Comparison of ENCODE assay signal across 8 cellular contexts in the genomic region with DNA sequence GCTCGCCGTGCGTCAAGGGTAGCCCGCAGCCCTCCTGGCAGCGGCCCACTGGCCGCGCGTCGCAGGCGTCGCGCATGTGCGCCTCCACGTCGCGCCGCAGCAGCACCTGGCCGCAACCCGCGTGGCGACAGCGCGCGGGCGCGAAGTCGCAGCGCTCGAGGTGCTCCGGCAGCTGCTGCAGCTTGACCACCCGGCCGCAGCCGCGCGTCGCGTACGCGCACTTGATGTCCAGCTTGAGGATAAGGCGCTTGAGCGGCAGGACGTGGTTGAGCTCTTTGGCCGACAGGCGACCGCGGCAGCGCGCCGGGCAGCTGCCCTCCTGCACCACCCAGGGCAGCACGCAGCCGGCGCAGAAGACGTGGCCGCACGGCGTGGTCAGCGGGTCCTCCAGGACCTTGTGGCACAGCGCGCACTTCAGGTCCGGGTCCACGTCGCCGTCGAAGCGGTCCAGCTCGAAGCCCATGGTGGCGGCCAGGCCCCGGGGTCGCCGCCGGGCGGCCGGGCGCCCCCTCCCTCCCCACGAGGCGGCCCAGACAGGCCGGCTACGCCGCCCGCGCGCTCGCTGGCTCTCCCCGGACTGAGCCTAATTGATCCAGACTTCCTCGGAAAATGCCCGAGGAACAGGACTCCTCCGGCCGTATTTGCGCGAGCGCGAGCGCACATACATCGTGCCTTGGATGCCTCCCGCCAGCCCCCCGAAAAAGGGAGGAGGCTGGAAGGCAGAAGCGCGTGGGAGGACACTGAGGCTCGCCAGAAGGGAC. TPM values are rescaled to one million over a fixed set of nuclear protein-coding genes. Genes with fewer than 3 reads are reported as not detected.
DNase-seq lines count a peak whose midpoint lies in the region; ATAC-seq and TF ChIP-seq lines count a peak whose summit lies in the region.

PDZRN3 (minus strand) TSS at position 579 of the 761 bp plus-strand sequence.

- no peak for TF ChIP-seq POLR2A in right lobe of liver (IDR thresholded peaks at IDR 0.05)
- peak in 1 of 2 donors; percentile 71 for TF ChIP-seq POLR2A in tibial nerve (IDR thresholded peaks at IDR 0.05)

- H3K36me3 ChIP-seq in right lobe of liver, result no peaks in the 10 kb centered on the region
- H3K36me3 ChIP-seq in tibial nerve, result no peaks in the 10 kb centered on the region
- no peaks in the 10 kb centered on the region for H3K36me3 ChIP-seq in naive thymus-derived CD4-positive, alpha-beta T cell (ENCODE audit: control insufficient read depth in 2 of 3, insufficient read depth in 3 of 3, low read length in 3 of 3)

- intact Hi-C loops in dorsolateral prefrontal cortex (cut with DNase I) (loop anchor here in 1 of 2 donors (5.0 kb wide), 1 partner anchor 112 kb away; no protein-coding TSS in a partner anchor), right lobe of liver (cut with DNase I) (no loop called here)
- intact Hi-C loops in naive thymus-derived CD4-positive, alpha-beta T cell (cut with micrococcal nuclease), result no loop called here

- H3K27me3 ChIP-seq in dorsolateral prefrontal cortex, result no peaks in the 10 kb centered on the region
- H3K27me3 ChIP-seq in right lobe of liver, result no peaks in the 10 kb centered on the region
- no peaks in the 10 kb centered on the region for H3K27me3 ChIP-seq in tibial nerve
- H3K27me3 ChIP-seq in naive thymus-derived CD4-positive, alpha-beta T cell (ENCODE audit: control insufficient read depth in 2 of 2, insufficient read depth in 2 of 2, low read length in 2 of 2), result no peaks in the 10 kb centered on the region

- no peaks in the 10 kb centered on the region for H3K4me1 Mint-ChIP-seq in naive thymus-derived CD4-positive, alpha-beta T cell

- H3K9me3 ChIP-seq in right lobe of liver (no peaks in the 10 kb centered on the region), tibial nerve (no peaks in the 10 kb centered on the region)
- H3K9me3 ChIP-seq in naive thymus-derived CD4-positive, alpha-beta T cell (ENCODE audit: control insufficient read depth in 2 of 3, low read length in 3 of 3), result no peaks in the 10 kb centered on the region

- TF ChIP-seq EP300 in tibial nerve (IDR thresholded peaks at IDR 0.05), result peak in 1 of 2 donors; percentile 77

- H3K27ac ChIP-seq in dorsolateral prefrontal cortex, result peak within 1 kb of the TSS in 49 of 59 donors; percentile 16 to 88 (median 66)
- H3K27ac ChIP-seq in right lobe of liver, result no peak within 1 kb of the TSS
- peak within 1 kb of the TSS; percentile 26 to 89 (median 76) for H3K27ac ChIP-seq in tibial nerve
- no peak within 1 kb of the TSS for H3K27ac ChIP-seq in naive thymus-derived CD4-positive, alpha-beta T cell (ENCODE audit: low read depth, low read length)

- H3K4me1 ChIP-seq in right lobe of liver (peaks cover 0 to 16% (median 0%) of the 10 kb centered on the region in 4 donors), tibial nerve (peaks cover 0 to 46% (median 11%) of the 10 kb centered on the region in 4 donors)
- H3K4me1 ChIP-seq in naive thymus-derived CD4-positive, alpha-beta T cell (ENCODE audit: control insufficient read depth in 2 of 2, insufficient read depth in 2 of 2, low read length in 2 of 2), result no peaks in the 10 kb centered on the region

- H3K27me3 Mint-ChIP-seq in naive thymus-derived CD4-positive, alpha-beta T cell, result peaks cover 13 to 21% (median 20%) of the 10 kb centered on the region in 5 donors

- TF ChIP-seq CTCF in dorsolateral prefrontal cortex (IDR thresholded peaks at IDR 0.05 in 54 of 56, conservative IDR thresholded peaks at IDR 0.05 in 2 of 56; ENCODE audit: low read depth in 1 of 56, partially characterized antibody in 56 of 56), result peak in 4 of 56 donors; percentile 0 to 40 (median 4)
- no peak for TF ChIP-seq CTCF in right lobe of liver (IDR thresholded peaks at IDR 0.05)
- no peak for TF ChIP-seq CTCF in tibial nerve (IDR thresholded peaks at IDR 0.05)
- no peak for TF ChIP-seq CTCF in GM13977 (IDR thresholded peaks at IDR 0.05; ENCODE audit: extremely low read depth, insufficient read depth, missing control alignments)

- H3K4me3 ChIP-seq in dorsolateral prefrontal cortex (peak within 1 kb of the TSS; percentile 27 to 80 (median 65)), right lobe of liver (peak within 1 kb of the TSS; percentile 34 to 38 (median 34)), tibial nerve (peak within 1 kb of the TSS; percentile 48 to 79 (median 66))
- no peak within 1 kb of the TSS for H3K4me3 ChIP-seq in naive thymus-derived CD4-positive, alpha-beta T cell (ENCODE audit: low read length)

- POLR2A ChIA-PET in naive thymus-derived CD4-positive, alpha-beta T cell (lab: Charles Lee), result no interaction called here

- H3K4me3 Mint-ChIP-seq in naive thymus-derived CD4-positive, alpha-beta T cell, result no peak within 1 kb of the TSS

- ATAC-seq in right lobe of liver (peak; percentile 50 to 67 (median 60)), GM18858 (IDR thresholded peaks at IDR 0.05; ENCODE audit: unreplicated experiment) (no peak)
- no peak for ATAC-seq in naive thymus-derived CD4-positive, alpha-beta T cell

- WGBS in right lobe of liver (ENCODE audit: insufficient coverage, low coverage, low lambda C conversion rate, missing lambda C conversion rate), result 0% methylated on average over 5 of the region's 99 CpGs
- 1 to 4% methylated on average over 41 to 48 of the region's 99 CpGs for WGBS in tibial nerve, 2 donors

- H3K36me3 Mint-ChIP-seq in naive thymus-derived CD4-positive, alpha-beta T cell, result no peaks in the 10 kb centered on the region

- CTCF ChIA-PET in naive thymus-derived CD4-positive, alpha-beta T cell (lab: Charles Lee), result no interaction called here

- DNase-seq in AG08395 (ENCODE audit: low spot score) (peak; percentile 79), NCI-H146 (lab: John Stamatoyannopoulos, UW) (peak; percentile 71), dorsolateral prefrontal cortex (peak in 9 of 10 donors; percentile 23 to 66 (median 53)), right lobe of liver (peak; percentile 31 to 58 (median 47)), tibial nerve (ENCODE audit: low spot score in 2 of 2) (peak; percentile 48 to 54), GM13977 (ENCODE audit: low spot score) (no peak)
- no peak for DNase-seq in naive thymus-derived CD4-positive, alpha-beta T cell

- peaks cover 0 to 3% (median 0%) of the 10 kb centered on the region in 11 donors for H3K9me3 Mint-ChIP-seq in naive thymus-derived CD4-positive, alpha-beta T cell

- in situ Hi-C loops in GM13977 (cut with MboI; ENCODE audit: low pct_unique_long_range_greater_than_20kb, low sequenced_read_pairs, unreplicated experiment), result no loop called here

- no peak within 1 kb of the TSS for H3K27ac Mint-ChIP-seq in naive thymus-derived CD4-positive, alpha-beta T cell

RNA-seq across cellular contexts. Expression of gene PDZRN3, which starts in this region (rescaled TPM):
- 10 to 100 TPM; 16.4 to 67.3 (median 42.1) TPM for total RNA-seq in dorsolateral prefrontal cortex
- total RNA-seq in right lobe of liver, result 1 to 10 TPM in 3 of 6 experiments, under 1 TPM in 3; 0.33 to 2.0 (median 1.1) TPM
- 10 to 100 TPM; 48.3 to 87.2 (median 64.3) TPM for total RNA-seq in tibial nerve
- total RNA-seq in naive thymus-derived CD4-positive, alpha-beta T cell, result not detected
- polyA plus RNA-seq in naive thymus-derived CD4-positive, alpha-beta T cell, result not detected

Comparison
In these comparisons a context has a peak if more than half of its experiments do, and no peak if none do; other contexts are left out.
1. RNA of gene PDZRN3 (total RNA-seq): 48.3 to 87.2 TPM in tibial nerve and 16.4 to 67.3 TPM in dorsolateral prefrontal cortex; 0.33 to 2.0 TPM in right lobe of liver and not detected in naive thymus-derived CD4-positive, alpha-beta T cell; every median in the first group is over 4 times any median in the second.
2. DNase-seq: peak in AG08395 (single experiment), NCI-H146 (single experiment), dorsolateral prefrontal cortex (9 of 10), right lobe of liver (3 of 3) and tibial nerve (2 of 2); none in naive thymus-derived CD4-positive, alpha-beta T cell (0 of 9) and GM13977 (single experiment).
3. H3K27ac ChIP-seq: peak in dorsolateral prefrontal cortex (49 of 59) and tibial nerve (4 of 4); none in right lobe of liver (0 of 3) and naive thymus-derived CD4-positive, alpha-beta T cell (single experiment).
4. ATAC-seq: peak in right lobe of liver (4 of 4); none in naive thymus-derived CD4-positive, alpha-beta T cell (single experiment) and GM18858 (single experiment).